Comparison of ENCODE assay signal across 27 cellular contexts in genomic region chr2:11514081-11514730, GRCh38.
"Had no signal": no experiment of that assay in that cellular context is flagged by ENCODE, and none has a peak within 500 bp of the region (broad histone marks: within the 10 kb centered on the region; RNA-seq: fewer than 3 reads in every experiment).

No MANE protein-coding gene starts in this region.

- ATAC-seq: activated T-cell treated with anti-CD3 and anti-CD28 coated beads, Interleukin-2, amount 50 U/mL, for 4 hours; Panc1; Right ventricle myocardium inferior; T-cell had no signal

- DNase-seq: activated CD4-positive, alpha-beta memory T cell treated with anti-CD3 and anti-CD28 coated beads for 36 hours; activated CD4-positive, alpha-beta T cell treated with anti-CD3 and anti-CD28 coated beads, Interleukin-2, amount 10 ng/mL, durations not matched to agents 7 days and 5 days; activated CD4-positive, CD25-positive, alpha-beta regulatory T cell; activated CD8-positive, alpha-beta memory T cell treated with anti-CD3 and anti-CD28 coated beads for 24 hours; activated gamma-delta T cell; activated naive CD4-positive, alpha-beta T cell treated with anti-CD3 and anti-CD28 coated beads for 36 hours; activated T-cell treated with anti-CD3 and anti-CD28 coated beads, Interleukin-2, amount 50 U/mL, for 4 hours; amygdala; Karpas-422; NCI-H1105 treated with DMSO at 0.1 percent for 48 hours; NCI-H146; NCI-H187 treated with DMSO at 0.1 percent for 48 hours; NCI-H2081 treated with DMSO at 0.1 percent for 48 hours; NCI-H446; NCI-H524; NCI-H748 treated with DMSO at 0.1 percent for 48 hours; NK-92 treated with Interleukin-12 subunit alpha and Interleukin-12 subunit beta, amount 100 ng/mL, for 24 hours; OCI-M1; RPMI8226; T-cell; T-helper 2 cell; T1000 had no signal

- H3K27ac ChIP-seq: SK-N-MC had no signal

- H3K4me3 ChIP-seq: SK-N-MC had no signal

- FAIRE-seq: astrocyte, TTC549 had no signal
